ENCODE assay signal across 1 cellular context in the genomic region with DNA sequence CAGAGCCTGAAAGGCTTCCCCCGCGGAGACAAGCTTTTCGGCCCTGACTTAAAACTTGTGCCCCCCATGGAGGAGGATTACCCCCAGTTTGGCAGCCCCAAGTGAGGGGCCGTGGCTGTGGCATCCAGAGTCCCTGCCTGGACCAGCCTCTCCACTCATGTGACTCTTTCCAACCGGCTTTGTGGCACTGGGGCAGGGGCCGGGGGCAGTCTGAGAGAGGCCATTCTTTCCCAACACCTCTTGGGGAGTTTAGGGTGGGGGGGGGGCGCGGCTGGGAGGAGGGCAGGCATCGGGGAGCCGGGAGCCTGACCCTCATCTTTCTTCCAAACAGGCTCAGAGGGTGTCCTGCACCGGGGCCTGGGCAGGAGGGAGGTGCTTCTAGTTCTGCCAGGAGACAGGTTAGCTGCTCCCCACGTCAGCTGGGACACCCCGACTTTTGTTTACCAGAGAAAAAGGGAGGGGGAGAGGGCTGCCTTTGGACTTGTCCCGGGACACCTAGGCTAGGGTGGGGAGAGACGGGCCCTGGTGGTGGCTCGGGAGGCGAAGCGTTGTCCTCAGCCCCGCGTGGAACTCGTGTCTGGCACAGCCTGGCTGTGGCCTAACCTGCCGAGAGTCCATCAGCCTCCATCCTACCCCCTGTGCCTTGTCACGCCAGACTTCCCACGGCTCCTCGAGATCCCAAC.
TF ChIP-seq lines count a peak whose summit lies in the region.

No MANE protein-coding gene starts in this region.

TF ChIP-seq in HepG2, 621 proteins besides CTCF, POLR2A, EP300 and RAD21:
- 0 out of 2 replicates have a peak, but pooled peaks have one; percentile 18 for TF ChIP-seq ZFX (CRISPR knock-in tag; IDR thresholded peaks at IDR 0.05; ENCODE audit: low read depth)
- peak; percentile 26 for TF ChIP-seq RBM22 (optimal IDR thresholded peaks at IDR 0.05; ENCODE audit: low read length)
- 0 out of 2 replicates have a peak, but pooled peaks have one; percentile 20 for TF ChIP-seq ZNF430 (CRISPR knock-in tag; IDR thresholded peaks at IDR 0.05)
- TF ChIP-seq ZNF333 (CRISPR knock-in tag; IDR thresholded peaks at IDR 0.05; ENCODE audit: borderline replicate concordance): 0 out of 2 replicates have a peak, but pooled peaks have one; percentile 50
- TF ChIP-seq, protein P1, sequence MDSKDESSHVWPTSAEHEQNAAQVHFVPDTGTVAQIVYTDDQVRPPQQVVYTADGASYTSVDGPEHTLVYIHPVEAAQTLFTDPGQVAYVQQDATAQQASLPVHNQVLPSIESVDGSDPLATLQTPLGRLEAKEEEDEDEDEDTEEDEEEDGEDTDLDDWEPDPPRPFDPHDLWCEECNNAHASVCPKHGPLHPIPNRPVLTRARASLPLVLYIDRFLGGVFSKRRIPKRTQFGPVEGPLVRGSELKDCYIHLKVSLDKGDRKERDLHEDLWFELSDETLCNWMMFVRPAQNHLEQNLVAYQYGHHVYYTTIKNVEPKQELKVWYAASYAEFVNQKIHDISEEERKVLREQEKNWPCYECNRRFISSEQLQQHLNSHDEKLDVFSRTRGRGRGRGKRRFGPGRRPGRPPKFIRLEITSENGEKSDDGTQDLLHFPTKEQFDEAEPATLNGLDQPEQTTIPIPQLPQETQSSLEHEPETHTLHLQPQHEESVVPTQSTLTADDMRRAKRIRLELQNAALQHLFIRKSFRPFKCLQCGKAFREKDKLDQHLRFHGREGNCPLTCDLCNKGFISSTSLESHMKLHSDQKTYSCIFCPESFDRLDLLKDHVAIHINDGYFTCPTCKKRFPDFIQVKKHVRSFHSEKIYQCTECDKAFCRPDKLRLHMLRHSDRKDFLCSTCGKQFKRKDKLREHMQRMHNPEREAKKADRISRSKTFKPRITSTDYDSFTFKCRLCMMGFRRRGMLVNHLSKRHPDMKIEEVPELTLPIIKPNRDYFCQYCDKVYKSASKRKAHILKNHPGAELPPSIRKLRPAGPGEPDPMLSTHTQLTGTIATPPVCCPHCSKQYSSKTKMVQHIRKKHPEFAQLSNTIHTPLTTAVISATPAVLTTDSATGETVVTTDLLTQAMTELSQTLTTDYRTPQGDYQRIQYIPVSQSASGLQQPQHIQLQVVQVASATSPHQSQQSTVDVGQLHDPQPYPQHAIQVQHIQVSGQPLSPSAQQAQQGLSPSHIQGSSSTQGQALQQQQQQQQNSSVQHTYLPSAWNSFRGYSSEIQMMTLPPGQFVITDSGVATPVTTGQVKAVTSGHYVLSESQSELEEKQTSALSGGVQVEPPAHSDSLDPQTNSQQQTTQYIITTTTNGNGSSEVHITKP (CRISPR knock-in tag; IDR thresholded peaks at IDR 0.05; ENCODE audit: low read depth): no peak
- no peak for TF ChIP-seq BHLHE40 (IDR thresholded peaks at IDR 0.05; ENCODE audit: low read length)
- TF ChIP-seq RFXAP (CRISPR knock-in tag; IDR thresholded peaks at IDR 0.05; ENCODE audit: borderline replicate concordance): no peak
- TF ChIP-seq TEAD3 (CRISPR knock-in tag; optimal IDR thresholded peaks at IDR 0.05; ENCODE audit: borderline replicate concordance): peak; percentile 30
- no peak for TF ChIP-seq MAFF (IDR thresholded peaks at IDR 0.05; ENCODE audit: low read depth, low read length)
- TF ChIP-seq ZC3H13 (CRISPR knock-in tag; IDR thresholded peaks at IDR 0.05): peak; percentile 63
- TF ChIP-seq, protein P2, sequence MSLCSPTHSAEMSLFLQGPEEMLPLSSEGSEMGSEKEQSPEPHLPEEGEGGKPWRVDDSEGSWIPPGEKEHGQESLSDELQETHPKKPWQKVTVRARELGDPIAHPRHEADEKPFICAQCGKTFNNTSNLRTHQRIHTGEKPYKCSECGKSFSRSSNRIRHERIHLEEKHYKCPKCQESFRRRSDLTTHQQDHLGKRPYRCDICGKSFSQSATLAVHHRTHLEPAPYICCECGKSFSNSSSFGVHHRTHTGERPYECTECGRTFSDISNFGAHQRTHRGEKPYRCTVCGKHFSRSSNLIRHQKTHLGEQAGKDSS (CRISPR knock-in tag; IDR thresholded peaks at IDR 0.05; ENCODE audit: borderline replicate concordance, low read depth): peak; percentile 13; the same call in 1 of the 2 replicates
- TF ChIP-seq, protein P3, sequence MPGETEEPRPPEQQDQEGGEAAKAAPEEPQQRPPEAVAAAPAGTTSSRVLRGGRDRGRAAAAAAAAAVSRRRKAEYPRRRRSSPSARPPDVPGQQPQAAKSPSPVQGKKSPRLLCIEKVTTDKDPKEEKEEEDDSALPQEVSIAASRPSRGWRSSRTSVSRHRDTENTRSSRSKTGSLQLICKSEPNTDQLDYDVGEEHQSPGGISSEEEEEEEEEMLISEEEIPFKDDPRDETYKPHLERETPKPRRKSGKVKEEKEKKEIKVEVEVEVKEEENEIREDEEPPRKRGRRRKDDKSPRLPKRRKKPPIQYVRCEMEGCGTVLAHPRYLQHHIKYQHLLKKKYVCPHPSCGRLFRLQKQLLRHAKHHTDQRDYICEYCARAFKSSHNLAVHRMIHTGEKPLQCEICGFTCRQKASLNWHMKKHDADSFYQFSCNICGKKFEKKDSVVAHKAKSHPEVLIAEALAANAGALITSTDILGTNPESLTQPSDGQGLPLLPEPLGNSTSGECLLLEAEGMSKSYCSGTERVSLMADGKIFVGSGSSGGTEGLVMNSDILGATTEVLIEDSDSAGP (CRISPR knock-in tag; IDR thresholded peaks at IDR 0.05; ENCODE audit: borderline replicate concordance): 0 out of 2 replicates have a peak, but pooled peaks have one; percentile 5
- no peak for TF ChIP-seq MBNL3 (CRISPR knock-in tag; conservative IDR thresholded peaks at IDR 0.05)
- peak; percentile 63 for TF ChIP-seq RBM39 (IDR thresholded peaks at IDR 0.05; ENCODE audit: low read depth, low read length, poor library complexity, severe bottlenecking)
- TF ChIP-seq, protein P4, sequence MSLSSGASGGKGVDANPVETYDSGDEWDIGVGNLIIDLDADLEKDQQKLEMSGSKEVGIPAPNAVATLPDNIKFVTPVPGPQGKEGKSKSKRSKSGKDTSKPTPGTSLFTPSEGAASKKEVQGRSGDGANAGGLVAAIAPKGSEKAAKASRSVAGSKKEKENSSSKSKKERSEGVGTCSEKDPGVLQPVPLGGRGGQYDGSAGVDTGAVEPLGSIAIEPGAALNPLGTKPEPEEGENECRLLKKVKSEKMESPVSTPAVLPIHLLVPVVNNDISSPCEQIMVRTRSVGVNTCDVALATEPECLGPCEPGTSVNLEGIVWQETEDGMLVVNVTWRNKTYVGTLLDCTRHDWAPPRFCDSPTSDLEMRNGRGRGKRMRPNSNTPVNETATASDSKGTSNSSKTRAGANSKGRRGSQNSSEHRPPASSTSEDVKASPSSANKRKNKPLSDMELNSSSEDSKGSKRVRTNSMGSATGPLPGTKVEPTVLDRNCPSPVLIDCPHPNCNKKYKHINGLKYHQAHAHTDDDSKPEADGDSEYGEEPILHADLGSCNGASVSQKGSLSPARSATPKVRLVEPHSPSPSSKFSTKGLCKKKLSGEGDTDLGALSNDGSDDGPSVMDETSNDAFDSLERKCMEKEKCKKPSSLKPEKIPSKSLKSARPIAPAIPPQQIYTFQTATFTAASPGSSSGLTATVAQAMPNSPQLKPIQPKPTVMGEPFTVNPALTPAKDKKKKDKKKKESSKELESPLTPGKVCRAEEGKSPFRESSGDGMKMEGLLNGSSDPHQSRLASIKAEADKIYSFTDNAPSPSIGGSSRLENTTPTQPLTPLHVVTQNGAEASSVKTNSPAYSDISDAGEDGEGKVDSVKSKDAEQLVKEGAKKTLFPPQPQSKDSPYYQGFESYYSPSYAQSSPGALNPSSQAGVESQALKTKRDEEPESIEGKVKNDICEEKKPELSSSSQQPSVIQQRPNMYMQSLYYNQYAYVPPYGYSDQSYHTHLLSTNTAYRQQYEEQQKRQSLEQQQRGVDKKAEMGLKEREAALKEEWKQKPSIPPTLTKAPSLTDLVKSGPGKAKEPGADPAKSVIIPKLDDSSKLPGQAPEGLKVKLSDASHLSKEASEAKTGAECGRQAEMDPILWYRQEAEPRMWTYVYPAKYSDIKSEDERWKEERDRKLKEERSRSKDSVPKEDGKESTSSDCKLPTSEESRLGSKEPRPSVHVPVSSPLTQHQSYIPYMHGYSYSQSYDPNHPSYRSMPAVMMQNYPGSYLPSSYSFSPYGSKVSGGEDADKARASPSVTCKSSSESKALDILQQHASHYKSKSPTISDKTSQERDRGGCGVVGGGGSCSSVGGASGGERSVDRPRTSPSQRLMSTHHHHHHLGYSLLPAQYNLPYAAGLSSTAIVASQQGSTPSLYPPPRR (CRISPR knock-in tag; IDR thresholded peaks at IDR 0.05; ENCODE audit: borderline replicate concordance): 0 out of 2 replicates have a peak, but pooled peaks have one; percentile 6
- TF ChIP-seq, protein P5, sequence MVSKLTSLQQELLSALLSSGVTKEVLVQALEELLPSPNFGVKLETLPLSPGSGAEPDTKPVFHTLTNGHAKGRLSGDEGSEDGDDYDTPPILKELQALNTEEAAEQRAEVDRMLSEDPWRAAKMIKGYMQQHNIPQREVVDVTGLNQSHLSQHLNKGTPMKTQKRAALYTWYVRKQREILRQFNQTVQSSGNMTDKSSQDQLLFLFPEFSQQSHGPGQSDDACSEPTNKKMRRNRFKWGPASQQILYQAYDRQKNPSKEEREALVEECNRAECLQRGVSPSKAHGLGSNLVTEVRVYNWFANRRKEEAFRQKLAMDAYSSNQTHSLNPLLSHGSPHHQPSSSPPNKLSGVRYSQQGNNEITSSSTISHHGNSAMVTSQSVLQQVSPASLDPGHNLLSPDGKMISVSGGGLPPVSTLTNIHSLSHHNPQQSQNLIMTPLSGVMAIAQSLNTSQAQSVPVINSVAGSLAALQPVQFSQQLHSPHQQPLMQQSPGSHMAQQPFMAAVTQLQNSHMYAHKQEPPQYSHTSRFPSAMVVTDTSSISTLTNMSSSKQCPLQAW (CRISPR knock-in tag; IDR thresholded peaks at IDR 0.05): no peak
- TF ChIP-seq ZBTB38 (CRISPR knock-in tag; IDR thresholded peaks at IDR 0.05): 0 out of 2 replicates have a peak, but pooled peaks have one; percentile 15
- peak; percentile 27; the same call in 1 of the 2 replicates for TF ChIP-seq HOXA9 (CRISPR knock-in tag; IDR thresholded peaks at IDR 0.05; ENCODE audit: borderline replicate concordance)
- TF ChIP-seq PTBP1 (IDR thresholded peaks at IDR 0.05; ENCODE audit: low read depth, low read length, poor library complexity, severe bottlenecking): peak; percentile 10
